In the genomic region with DNA sequence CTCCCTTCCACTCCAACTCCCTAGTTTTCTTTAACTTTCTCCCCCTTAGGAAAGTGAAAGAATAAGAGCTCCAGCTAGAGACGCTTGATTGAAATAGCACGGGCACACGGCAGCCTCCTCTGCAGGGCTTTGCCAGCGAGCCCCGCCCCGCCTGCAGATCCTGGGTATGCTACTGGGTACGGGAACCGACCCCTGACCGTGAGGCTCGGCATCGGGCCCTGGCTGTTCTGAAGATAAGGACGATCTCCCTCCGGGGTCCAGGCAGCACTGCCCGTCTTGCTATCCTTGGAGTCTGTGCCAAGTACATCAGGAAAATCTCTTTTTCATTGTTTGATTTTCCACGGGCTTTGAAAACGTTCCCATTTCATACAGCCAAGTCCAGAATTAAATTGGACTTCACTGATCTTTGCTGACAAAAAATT, we compare ENCODE assay signal across 1 cellular context.
TF ChIP-seq lines count a peak whose summit lies in the region.

No MANE protein-coding gene starts in this region.

TF ChIP-seq in HEK293, 187 proteins besides CTCF, POLR2A, EP300 and RAD21 (continued from another document):
- TF ChIP-seq, protein P1, sequence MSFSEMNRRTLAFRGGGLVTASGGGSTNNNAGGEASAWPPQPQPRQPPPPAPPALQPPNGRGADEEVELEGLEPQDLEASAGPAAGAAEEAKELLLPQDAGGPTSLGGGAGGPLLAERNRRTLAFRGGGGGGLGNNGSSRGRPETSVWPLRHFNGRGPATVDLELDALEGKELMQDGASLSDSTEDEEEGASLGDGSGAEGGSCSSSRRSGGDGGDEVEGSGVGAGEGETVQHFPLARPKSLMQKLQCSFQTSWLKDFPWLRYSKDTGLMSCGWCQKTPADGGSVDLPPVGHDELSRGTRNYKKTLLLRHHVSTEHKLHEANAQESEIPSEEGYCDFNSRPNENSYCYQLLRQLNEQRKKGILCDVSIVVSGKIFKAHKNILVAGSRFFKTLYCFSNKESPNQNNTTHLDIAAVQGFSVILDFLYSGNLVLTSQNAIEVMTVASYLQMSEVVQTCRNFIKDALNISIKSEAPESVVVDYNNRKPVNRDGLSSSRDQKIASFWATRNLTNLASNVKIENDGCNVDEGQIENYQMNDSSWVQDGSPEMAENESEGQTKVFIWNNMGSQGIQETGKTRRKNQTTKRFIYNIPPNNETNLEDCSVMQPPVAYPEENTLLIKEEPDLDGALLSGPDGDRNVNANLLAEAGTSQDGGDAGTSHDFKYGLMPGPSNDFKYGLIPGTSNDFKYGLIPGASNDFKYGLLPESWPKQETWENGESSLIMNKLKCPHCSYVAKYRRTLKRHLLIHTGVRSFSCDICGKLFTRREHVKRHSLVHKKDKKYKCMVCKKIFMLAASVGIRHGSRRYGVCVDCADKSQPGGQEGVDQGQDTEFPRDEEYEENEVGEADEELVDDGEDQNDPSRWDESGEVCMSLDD (tag by site-specific recombination; IDR thresholded peaks at IDR 0.05): no peak
- TF ChIP-seq ZNF398 (tag by site-specific recombination; IDR thresholded peaks at IDR 0.05) (no peak), ZNF654 (tag by site-specific recombination; IDR thresholded peaks at IDR 0.05; ENCODE audit: low read depth) (peak; percentile 53), ZNF341 (tag by site-specific recombination; IDR thresholded peaks at IDR 0.05; ENCODE audit: low read depth) (peak; percentile 99), PRDM1 (tag by site-specific recombination; IDR thresholded peaks at IDR 0.05) (peak; percentile 77), OSR2 (tag by site-specific recombination; IDR thresholded peaks at IDR 0.05) (peak; percentile 23; the same call in 1 of the 2 replicates), ZNF24 (tag by site-specific recombination; IDR thresholded peaks at IDR 0.05) (peak; percentile 30; the same call in 1 of the 2 replicates), ZEB2 (tag by site-specific recombination; IDR thresholded peaks at IDR 0.05) (peak; percentile 22; the same call in 1 of the 2 replicates)
- TF ChIP-seq, protein P2, sequence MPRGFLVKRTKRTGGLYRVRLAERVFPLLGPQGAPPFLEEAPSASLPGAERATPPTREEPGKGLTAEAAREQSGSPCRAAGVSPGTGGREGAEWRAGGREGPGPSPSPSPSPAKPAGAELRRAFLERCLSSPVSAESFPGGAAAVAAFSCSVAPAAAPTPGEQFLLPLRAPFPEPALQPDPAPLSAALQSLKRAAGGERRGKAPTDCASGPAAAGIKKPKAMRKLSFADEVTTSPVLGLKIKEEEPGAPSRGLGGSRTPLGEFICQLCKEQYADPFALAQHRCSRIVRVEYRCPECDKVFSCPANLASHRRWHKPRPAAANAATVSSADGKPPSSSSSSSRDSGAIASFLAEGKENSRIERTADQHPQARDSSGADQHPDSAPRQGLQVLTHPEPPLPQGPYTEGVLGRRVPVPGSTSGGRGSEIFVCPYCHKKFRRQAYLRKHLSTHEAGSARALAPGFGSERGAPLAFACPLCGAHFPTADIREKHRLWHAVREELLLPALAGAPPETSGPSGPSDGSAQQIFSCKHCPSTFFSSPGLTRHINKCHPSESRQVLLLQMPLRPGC (tag by site-specific recombination; IDR thresholded peaks at IDR 0.05): no peak
